Comparison of ENCODE assay signal across 9 cellular contexts in genomic region chr10:110303681-110304080, GRCh38. TPM values are rescaled to one million over a fixed set of nuclear protein-coding genes. Genes with fewer than 3 reads are reported as not detected.
DNase-seq lines count a peak whose midpoint lies in the region; ATAC-seq and TF ChIP-seq lines count a peak whose summit lies in the region.
"Had no signal": no experiment of that assay in that cellular context is flagged by ENCODE, and none has a peak within 500 bp of the region (broad histone marks: within the 10 kb centered on the region; RNA-seq: fewer than 3 reads in every experiment).

No MANE protein-coding gene starts in this region.

- H3K27me3 ChIP-seq in lower lobe of right lung (ENCODE audit: low read depth) = no peaks in the 10 kb centered on the region

- H3K27me3 Mint-ChIP-seq in activated naive CD4-positive, alpha-beta T cell treated with anti-CD3 and anti-CD28 coated beads for 36 hours (ENCODE audit: low read depth) = no peaks in the 10 kb centered on the region
- peaks cover 3% of the 10 kb centered on the region for H3K27me3 Mint-ChIP-seq in type B pancreatic cell

- intact Hi-C loops in activated naive CD4-positive, alpha-beta T cell treated with anti-CD3 and anti-CD28 coated beads for 36 hours (cut with micrococcal nuclease) = loop anchor here (1.0 to 2.0 kb wide), 3 partner anchors 31 to 166 kb away; no protein-coding TSS in a partner anchor
- intact Hi-C loops in lower lobe of right lung (cut with DNase I) = no loop called here

- DNase-seq in activated naive CD4-positive, alpha-beta T cell treated with anti-CD3 and anti-CD28 coated beads for 36 hours = no peak
- DNase-seq in activated naive CD4-positive, alpha-beta T cell treated with Interleukin-2 at 50 U/mL for 16 hours = no peak
- no peak for DNase-seq in astrocyte of the cerebellum (ENCODE audit: low read depth)
- DNase-seq in lower lobe of right lung = no peak
- DNase-seq in type B pancreatic cell (ENCODE audit: extremely low spot score, unreplicated experiment) = no peak
- DNase-seq in occipital lobe (lab: John Stamatoyannopoulos, UW) = no peak
- no peak for DNase-seq in germinal center (ENCODE audit: low spot score)
- DNase-seq: NCI-H1048 had no signal

- CTCF ChIA-PET in activated naive CD4-positive, alpha-beta T cell treated with anti-CD3 and anti-CD28 coated beads for 36 hours (lab: Charles Lee) = interaction anchor here (0.6 to 1.5 kb wide), 5 partner anchors 18 to 329 kb away, joined by 3 to 4 read pairs (median 3); no protein-coding TSS in a partner anchor

- peak overlapping the region; percentile 91 for H3K27ac ChIP-seq in lower lobe of right lung

- TF ChIP-seq CTCF in astrocyte of the cerebellum (IDR thresholded peaks at IDR 0.05; ENCODE audit: low read depth, low read length, missing control alignments) (no peak), lower lobe of right lung (IDR thresholded peaks at IDR 0.05) (no peak), type B pancreatic cell (conservative IDR thresholded peaks at IDR 0.05) (no peak)

- peak overlapping the region; percentile 70 for H3K4me3 ChIP-seq in astrocyte of the cerebellum (ENCODE audit: low read depth, low read length)
- peak overlapping the region; percentile 77 for H3K4me3 ChIP-seq in lower lobe of right lung

- no peaks in the 10 kb centered on the region for H3K9me3 ChIP-seq in lower lobe of right lung

- peaks cover 26% of the 10 kb centered on the region for H3K36me3 Mint-ChIP-seq in activated naive CD4-positive, alpha-beta T cell treated with anti-CD3 and anti-CD28 coated beads for 36 hours (ENCODE audit: low read depth)
- peaks cover 17% of the 10 kb centered on the region for H3K36me3 Mint-ChIP-seq in type B pancreatic cell

- H3K27ac Mint-ChIP-seq in activated naive CD4-positive, alpha-beta T cell treated with anti-CD3 and anti-CD28 coated beads for 36 hours = peak overlapping the region; percentile 78
- peak overlapping the region; percentile 99 for H3K27ac Mint-ChIP-seq in type B pancreatic cell

- in situ Hi-C loops in astrocyte of the cerebellum (cut with HindIII; ENCODE audit: low sequenced_read_pairs) = loop anchor here (25.0 kb wide), 1 partner anchor 584 kb away; no protein-coding TSS in a partner anchor

- peaks cover 56% of the 10 kb centered on the region for H3K4me1 Mint-ChIP-seq in activated naive CD4-positive, alpha-beta T cell treated with anti-CD3 and anti-CD28 coated beads for 36 hours (ENCODE audit: low read depth)
- H3K4me1 Mint-ChIP-seq in type B pancreatic cell (ENCODE audit: unreplicated experiment) = peaks cover 35% of the 10 kb centered on the region

- no peaks in the 10 kb centered on the region for H3K9me3 Mint-ChIP-seq in activated naive CD4-positive, alpha-beta T cell treated with anti-CD3 and anti-CD28 coated beads for 36 hours
- no peaks in the 10 kb centered on the region for H3K9me3 Mint-ChIP-seq in type B pancreatic cell

- ATAC-seq in lower lobe of right lung = no peak
- ATAC-seq in GM21717 (IDR thresholded peaks at IDR 0.05; ENCODE audit: unreplicated experiment) = no peak

- peaks cover 45% of the 10 kb centered on the region for H3K36me3 ChIP-seq in lower lobe of right lung

- H3K4me1 ChIP-seq in lower lobe of right lung = peaks cover 55% of the 10 kb centered on the region

- peak overlapping the region; percentile 87 for H3K4me3 Mint-ChIP-seq in activated naive CD4-positive, alpha-beta T cell treated with anti-CD3 and anti-CD28 coated beads for 36 hours
- H3K4me3 Mint-ChIP-seq in type B pancreatic cell = peak overlapping the region; percentile 94

RNA-seq across cellular contexts. Expression of gene SMNDC1, which starts 1.0 kb away (rescaled TPM):
- total RNA-seq in activated naive CD4-positive, alpha-beta T cell treated with anti-CD3 and anti-CD28 coated beads for 36 hours = 10 to 100 TPM; 42.4 to 46.2 TPM
- total RNA-seq in lower lobe of right lung = 31.5 TPM
- 35.4 TPM in 2 replicates for total RNA-seq in type B pancreatic cell (ENCODE audit: low replicate concordance)
- 15.1 TPM for total RNA-seq in occipital lobe
